ENCODE assay signal across 30 cellular contexts in the genomic region with DNA sequence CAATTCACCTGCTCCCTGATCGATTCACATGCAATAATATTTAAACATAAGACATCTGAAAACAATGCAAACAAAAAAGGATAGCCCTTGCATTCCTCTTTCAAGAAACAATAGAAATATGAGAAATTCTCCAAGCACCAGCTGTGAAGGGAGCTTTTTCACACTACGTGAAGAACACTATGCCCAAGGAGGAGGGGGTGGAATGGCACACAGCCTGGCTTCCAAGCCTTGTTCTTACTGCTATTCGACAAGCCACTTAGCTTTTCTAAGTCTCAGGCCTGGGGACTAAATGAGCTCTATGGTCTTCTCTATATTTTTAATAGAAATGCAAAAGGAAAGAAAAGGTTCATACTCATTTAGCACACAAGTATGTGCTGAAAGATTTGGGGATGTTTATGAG.
"Had no signal": no experiment of that assay in that cellular context is flagged by ENCODE, and none has a peak within 500 bp of the region (broad histone marks: within the 10 kb centered on the region; RNA-seq: fewer than 3 reads in every experiment).

No MANE protein-coding gene starts in this region.

- H3K4me3 Mint-ChIP-seq: activated CD4-positive, alpha-beta memory T cell treated with anti-CD3 and anti-CD28 coated beads, Interleukin-2, amount 10 ng/mL, durations not matched to agents 7 days and 5 days; activated CD8-positive, alpha-beta memory T cell treated with anti-CD3 and anti-CD28 coated beads, Interleukin-2, amount 10 ng/mL, durations not matched to agents 7 days and 5 days; activated naive CD4-positive, alpha-beta T cell treated with anti-CD3 and anti-CD28 coated beads, Interleukin-2, amount 10 ng/mL, durations not matched to agents 7 days and 5 days; activated naive CD8-positive, alpha-beta T cell; activated naive CD8-positive, alpha-beta T cell treated with anti-CD3 and anti-CD28 coated beads, Interleukin-2, amount 50 U/mL, for 24 hours; central memory CD8-positive, alpha-beta T cell had no signal

- H3K27ac Mint-ChIP-seq: activated CD4-positive, alpha-beta memory T cell treated with anti-CD3 and anti-CD28 coated beads, Interleukin-2, amount 10 ng/mL, durations not matched to agents 7 days and 5 days; activated CD8-positive, alpha-beta memory T cell treated with anti-CD3 and anti-CD28 coated beads, Interleukin-2, amount 10 ng/mL, durations not matched to agents 7 days and 5 days; activated naive CD4-positive, alpha-beta T cell treated with anti-CD3 and anti-CD28 coated beads, Interleukin-2, amount 10 ng/mL, durations not matched to agents 7 days and 5 days; activated naive CD8-positive, alpha-beta T cell; activated naive CD8-positive, alpha-beta T cell treated with anti-CD3 and anti-CD28 coated beads, Interleukin-2, amount 50 U/mL, for 24 hours had no signal

- H3K9me3 Mint-ChIP-seq: activated CD4-positive, alpha-beta memory T cell treated with anti-CD3 and anti-CD28 coated beads, Interleukin-2, amount 10 ng/mL, durations not matched to agents 7 days and 5 days; activated naive CD4-positive, alpha-beta T cell treated with anti-CD3 and anti-CD28 coated beads, Interleukin-2, amount 10 ng/mL, durations not matched to agents 7 days and 5 days; activated naive CD8-positive, alpha-beta T cell treated with anti-CD3 and anti-CD28 coated beads, Interleukin-2, amount 50 U/mL, for 24 hours; central memory CD8-positive, alpha-beta T cell had no signal

- ATAC-seq: activated CD8-positive, alpha-beta memory T cell treated with anti-CD3 and anti-CD28 coated beads, Interleukin-2, amount 10 ng/mL, durations not matched to agents 7 days and 5 days; activated naive CD8-positive, alpha-beta T cell treated with anti-CD3 and anti-CD28 coated beads, Interleukin-2, amount 50 U/mL, for 24 hours; Right ventricle myocardium inferior had no signal

- H3K27me3 Mint-ChIP-seq: activated CD4-positive, alpha-beta memory T cell treated with anti-CD3 and anti-CD28 coated beads, Interleukin-2, amount 10 ng/mL, durations not matched to agents 7 days and 5 days; activated CD8-positive, alpha-beta memory T cell treated with anti-CD3 and anti-CD28 coated beads, Interleukin-2, amount 10 ng/mL, durations not matched to agents 7 days and 5 days; activated naive CD4-positive, alpha-beta T cell treated with anti-CD3 and anti-CD28 coated beads, Interleukin-2, amount 10 ng/mL, durations not matched to agents 7 days and 5 days; activated naive CD8-positive, alpha-beta T cell; central memory CD8-positive, alpha-beta T cell had no signal

- DNase-seq: activated CD4-positive, alpha-beta memory T cell treated with anti-CD3 and anti-CD28 coated beads, Interleukin-2, amount 10 ng/mL, durations not matched to agents 7 days and 5 days; activated CD4-positive, alpha-beta T cell treated with anti-CD3 and anti-CD28 coated beads for 1 hour; activated CD4-positive, alpha-beta T cell treated with anti-CD3 and anti-CD28 coated beads for 48 hours; activated CD4-positive, CD25-positive, alpha-beta regulatory T cell; activated CD8-positive, alpha-beta memory T cell treated with anti-CD3 and anti-CD28 coated beads for 24 hours; activated CD8-positive, alpha-beta memory T cell treated with anti-CD3 and anti-CD28 coated beads, Interleukin-2, amount 10 ng/mL, durations not matched to agents 7 days and 5 days; activated CD8-positive, alpha-beta memory T cell treated with anti-CD3 and anti-CD28 coated beads, Interleukin-2, amount 50 U/mL, for 48 hours; activated effector memory CD4-positive, alpha-beta T cell treated with Interleukin-2 at 50 U/mL for 16 hours; activated naive CD4-positive, alpha-beta T cell treated with anti-CD3 and anti-CD28 coated beads, Interleukin-2, amount 10 ng/mL, durations not matched to agents 7 days and 5 days; activated naive CD8-positive, alpha-beta T cell treated with anti-CD3 and anti-CD28 coated beads, Interleukin-2, amount 50 U/mL, for 24 hours; activated T-cell treated with anti-CD3 and anti-CD28 coated beads, Interleukin-2, amount 50 U/mL, for 48 hours; aorta; brain microvascular endothelial cell; colonic mucosa; NCI-H1105; NCI-H1417 treated with DMSO at 0.1 percent for 48 hours; NCI-H1694 treated with DMSO at 0.1 percent for 48 hours; NCI-H2029; NCI-H226; NCI-H446 treated with DMSO at 0.1 percent for 48 hours; NCI-H524 treated with DMSO at 0.1 percent for 48 hours; PC-9; SIG-M5; SW 1271; T-helper 1 cell; T-helper 2 cell; T-helper 9 cell had no signal

- H3K4me1 Mint-ChIP-seq: activated CD4-positive, alpha-beta memory T cell treated with anti-CD3 and anti-CD28 coated beads, Interleukin-2, amount 10 ng/mL, durations not matched to agents 7 days and 5 days; activated CD8-positive, alpha-beta memory T cell treated with anti-CD3 and anti-CD28 coated beads, Interleukin-2, amount 10 ng/mL, durations not matched to agents 7 days and 5 days; activated naive CD4-positive, alpha-beta T cell treated with anti-CD3 and anti-CD28 coated beads, Interleukin-2, amount 10 ng/mL, durations not matched to agents 7 days and 5 days; activated naive CD8-positive, alpha-beta T cell treated with anti-CD3 and anti-CD28 coated beads, Interleukin-2, amount 50 U/mL, for 24 hours; central memory CD8-positive, alpha-beta T cell had no signal

- H3K36me3 Mint-ChIP-seq: activated CD8-positive, alpha-beta memory T cell treated with anti-CD3 and anti-CD28 coated beads, Interleukin-2, amount 10 ng/mL, durations not matched to agents 7 days and 5 days; activated naive CD4-positive, alpha-beta T cell treated with anti-CD3 and anti-CD28 coated beads, Interleukin-2, amount 10 ng/mL, durations not matched to agents 7 days and 5 days; activated naive CD8-positive, alpha-beta T cell had no signal
